In genomic region chrX:130166503-130166777, GRCh38 we compare ENCODE assay signal across 1 cellular context.
TF ChIP-seq lines count a peak whose summit lies in the region.

No MANE protein-coding gene starts in this region.

TF ChIP-seq in HepG2, 621 proteins besides CTCF, POLR2A, EP300 and RAD21:
- TF ChIP-seq ARID3A (IDR thresholded peaks at IDR 0.05; ENCODE audit: low read depth, low read length) (no peak), ZBTB33 (CRISPR knock-in tag; IDR thresholded peaks at IDR 0.05) (no peak), HNRNPK (IDR thresholded peaks at IDR 0.05; ENCODE audit: low read depth, low read length, poor library complexity, severe bottlenecking) (no peak), MAZ (IDR thresholded peaks at IDR 0.05; ENCODE audit: borderline replicate concordance, low read depth, low read length) (no peak), MAZ (CRISPR knock-in tag; IDR thresholded peaks at IDR 0.05; ENCODE audit: low read depth) (no peak), ZNF782 (CRISPR knock-in tag; IDR thresholded peaks at IDR 0.05; ENCODE audit: borderline replicate concordance) (no peak), PAXIP1 (CRISPR knock-in tag; conservative IDR thresholded peaks at IDR 0.05) (no peak), CERS6 (CRISPR knock-in tag; IDR thresholded peaks at IDR 0.05) (no peak), ZNF260 (CRISPR knock-in tag; IDR thresholded peaks at IDR 0.05; ENCODE audit: borderline replicate concordance, low read depth) (no peak)
